Comparison of ENCODE assay signal across 22 cellular contexts in the genomic region with DNA sequence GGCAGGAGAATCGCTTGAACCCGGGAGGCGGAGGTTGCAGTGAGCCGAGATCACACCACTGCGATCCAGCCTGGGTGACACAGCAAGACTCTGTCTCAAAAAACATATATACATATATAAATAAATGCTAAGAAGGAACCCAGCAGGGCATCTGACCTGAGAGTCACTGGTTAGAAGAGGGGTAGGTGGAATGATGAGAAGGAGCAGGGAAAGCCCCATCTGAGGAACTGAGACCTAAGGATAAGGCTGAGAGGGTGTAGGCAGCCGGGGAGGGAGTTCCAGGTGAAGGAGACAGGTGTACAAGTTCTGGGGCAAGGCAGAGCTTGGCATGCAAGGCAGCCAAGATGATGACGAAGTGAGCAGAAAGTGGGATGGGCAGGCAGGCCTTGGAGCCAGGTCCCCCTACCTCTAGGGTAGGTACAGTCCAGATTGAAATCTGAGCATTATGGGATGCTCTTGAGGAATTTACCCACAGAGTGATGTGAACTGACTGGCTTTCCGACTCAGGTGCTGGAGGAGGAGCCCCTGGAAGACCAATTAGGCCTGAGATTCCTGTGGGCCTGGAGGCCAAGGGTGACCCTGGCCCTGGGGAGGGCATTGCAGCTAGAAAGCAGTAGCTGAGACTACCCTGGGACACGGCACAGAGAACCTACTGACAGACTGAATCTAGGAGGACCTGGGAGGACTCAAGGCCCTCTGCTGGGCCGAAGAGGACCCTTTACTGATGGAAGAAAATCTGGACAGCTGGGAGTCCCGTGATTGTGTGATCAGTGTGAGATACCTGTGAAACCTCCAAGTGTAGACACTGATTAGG. TPM values are rescaled to one million over a fixed set of nuclear protein-coding genes. Genes with fewer than 3 reads are reported as not detected.
DNase-seq lines count a peak whose midpoint lies in the region; ATAC-seq and TF ChIP-seq lines count a peak whose summit lies in the region.
"Had no signal": no experiment of that assay in that cellular context is flagged by ENCODE, and none has a peak within 500 bp of the region (broad histone marks: within the 10 kb centered on the region; RNA-seq: fewer than 3 reads in every experiment).

No MANE protein-coding gene starts in this region.

- H3K4me1 Mint-ChIP-seq in natural killer cell (peaks cover 0 to 8% of the 10 kb centered on the region in 2 donors), nephron progenitor cell (peaks cover 7% of the 10 kb centered on the region)
- H3K4me1 Mint-ChIP-seq in natural killer cell treated with Interleukin-12 subunit alpha and Interleukin-12 subunit beta and Interleukin-15 and Interleukin-18, amount 100 ng/mL, for 72 hours (ENCODE audit: low read depth in 2 of 2) = peaks cover 0 to 3% of the 10 kb centered on the region in 2 donors
- H3K4me1 Mint-ChIP-seq in activated T-helper 2 cell treated with anti-CD3 and anti-CD28 coated beads, Interferon-gamma antibody, Interleukin-2, Interleukin-4, amounts not matched to agents 10 μg/mL and 5 μg/mL and 100 μg/mL, durations not matched to agents 14 hours and 24 hours and 36 hours (ENCODE audit: low read depth) = peaks cover 35% of the 10 kb centered on the region

- DNase-seq in natural killer cell (no peak), nephron progenitor cell (no peak), left lobe of liver (ENCODE audit: low spot score) (no peak), NK-92 (lab: John Stamatoyannopoulos, UW; ENCODE audit: unreplicated experiment) (no peak)
- DNase-seq in natural killer cell treated with Interleukin-12 subunit alpha and Interleukin-12 subunit beta and Interleukin-15 and Interleukin-18, amount 100 ng/mL, for 72 hours (ENCODE audit: low spot score) = no peak
- no peak for DNase-seq in activated T-helper 2 cell treated with anti-CD3 and anti-CD28 coated beads, Interferon-gamma antibody, Interleukin-2, Interleukin-4, amounts not matched to agents 10 μg/mL and 5 μg/mL and 100 μg/mL, durations not matched to agents 14 hours and 24 hours and 36 hours (ENCODE audit: low spot score)
- DNase-seq: activated CD4-positive, alpha-beta T cell treated with anti-CD3 and anti-CD28 coated beads for 4 hours; activated CD8-positive, alpha-beta memory T cell treated with anti-CD3 and anti-CD28 coated beads, Interleukin-2, amount 50 U/mL, for 4 hours; activated gamma-delta T cell treated with Interleukin-2 at 50 U/mL for 16 hours; adrenal gland; brain microvascular endothelial cell; effector CD8-positive, alpha-beta T cell; foreskin keratinocyte; left colon; mesenchymal stem cell; NCI-H1048; NCI-H187 treated with DMSO at 0.1 percent for 48 hours; NCI-H526 treated with DMSO at 0.1 percent for 48 hours had no signal

- H3K9me3 Mint-ChIP-seq in natural killer cell (no peaks in the 10 kb centered on the region), nephron progenitor cell (peaks cover 3% of the 10 kb centered on the region)
- H3K9me3 Mint-ChIP-seq in natural killer cell treated with Interleukin-12 subunit alpha and Interleukin-12 subunit beta and Interleukin-15 and Interleukin-18, amount 100 ng/mL, for 72 hours = no peaks in the 10 kb centered on the region
- H3K9me3 Mint-ChIP-seq in activated T-helper 2 cell treated with anti-CD3 and anti-CD28 coated beads, Interferon-gamma antibody, Interleukin-2, Interleukin-4, amounts not matched to agents 10 μg/mL and 5 μg/mL and 100 μg/mL, durations not matched to agents 14 hours and 24 hours and 36 hours = no peaks in the 10 kb centered on the region
- H3K9me3 Mint-ChIP-seq: T-helper 1 cell treated with Interleukin-12 subunit alpha and Interleukin-12 subunit beta and Interleukin-4 antibody, amounts not matched to agents 30 μg/mL and 1 μg/mL, for 36 hours had no signal

- peak overlapping the region; percentile 14 to 68 for H3K27ac Mint-ChIP-seq in natural killer cell
- no peak overlapping the region for H3K27ac Mint-ChIP-seq in natural killer cell treated with Interleukin-12 subunit alpha and Interleukin-12 subunit beta and Interleukin-15 and Interleukin-18, amount 100 ng/mL, for 72 hours
- peak overlapping the region; percentile 75 for H3K27ac Mint-ChIP-seq in activated T-helper 2 cell treated with anti-CD3 and anti-CD28 coated beads, Interferon-gamma antibody, Interleukin-2, Interleukin-4, amounts not matched to agents 10 μg/mL and 5 μg/mL and 100 μg/mL, durations not matched to agents 14 hours and 24 hours and 36 hours
- H3K27ac Mint-ChIP-seq in nephron progenitor cell = peak overlapping the region; percentile 69

- H3K4me3 Mint-ChIP-seq in natural killer cell (no peak overlapping the region), nephron progenitor cell (no peak overlapping the region)
- no peak overlapping the region for H3K4me3 Mint-ChIP-seq in natural killer cell treated with Interleukin-12 subunit alpha and Interleukin-12 subunit beta and Interleukin-15 and Interleukin-18, amount 100 ng/mL, for 72 hours
- no peak overlapping the region for H3K4me3 Mint-ChIP-seq in activated T-helper 2 cell treated with anti-CD3 and anti-CD28 coated beads, Interferon-gamma antibody, Interleukin-2, Interleukin-4, amounts not matched to agents 10 μg/mL and 5 μg/mL and 100 μg/mL, durations not matched to agents 14 hours and 24 hours and 36 hours (ENCODE audit: low read depth)
- H3K4me3 Mint-ChIP-seq: T-helper 1 cell treated with Interleukin-12 subunit alpha and Interleukin-12 subunit beta and Interleukin-4 antibody, amounts not matched to agents 30 μg/mL and 1 μg/mL, for 36 hours had no signal

- intact Hi-C loops in natural killer cell (cut with micrococcal nuclease) = no loop called here
- intact Hi-C loops in activated T-helper 2 cell treated with anti-CD3 and anti-CD28 coated beads, Interferon-gamma antibody, Interleukin-2, Interleukin-4, amounts not matched to agents 10 μg/mL and 5 μg/mL and 100 μg/mL, durations not matched to agents 14 hours and 24 hours and 36 hours (cut with micrococcal nuclease) = no loop called here

- ATAC-seq in natural killer cell (no peak), GM21737 (IDR thresholded peaks at IDR 0.05; ENCODE audit: unreplicated experiment) (no peak), left lobe of liver (no peak)
- ATAC-seq in natural killer cell treated with Interleukin-12 subunit alpha and Interleukin-12 subunit beta and Interleukin-15 and Interleukin-18, amount 100 ng/mL, for 72 hours = no peak
- ATAC-seq: foreskin keratinocyte, left colon, pancreas, sciatic nerve had no signal

- H3K36me3 Mint-ChIP-seq in natural killer cell = no peaks in the 10 kb centered on the region
- no peaks in the 10 kb centered on the region for H3K36me3 Mint-ChIP-seq in natural killer cell treated with Interleukin-12 subunit alpha and Interleukin-12 subunit beta and Interleukin-15 and Interleukin-18, amount 100 ng/mL, for 72 hours
- peaks cover 47% of the 10 kb centered on the region for H3K36me3 Mint-ChIP-seq in activated T-helper 2 cell treated with anti-CD3 and anti-CD28 coated beads, Interferon-gamma antibody, Interleukin-2, Interleukin-4, amounts not matched to agents 10 μg/mL and 5 μg/mL and 100 μg/mL, durations not matched to agents 14 hours and 24 hours and 36 hours (ENCODE audit: low read depth)
- H3K36me3 Mint-ChIP-seq in nephron progenitor cell (ENCODE audit: low read depth) = peaks cover 34% of the 10 kb centered on the region

- TF ChIP-seq CTCF in natural killer cell (IDR thresholded peaks at IDR 0.05) = no peak
- no peak for TF ChIP-seq CTCF in nephron progenitor cell (IDR thresholded peaks at IDR 0.05)

- H3K27me3 Mint-ChIP-seq in natural killer cell (ENCODE audit: low read depth in 2 of 2) = no peaks in the 10 kb centered on the region
- no peaks in the 10 kb centered on the region for H3K27me3 Mint-ChIP-seq in natural killer cell treated with Interleukin-12 subunit alpha and Interleukin-12 subunit beta and Interleukin-15 and Interleukin-18, amount 100 ng/mL, for 72 hours
- H3K27me3 Mint-ChIP-seq in activated T-helper 2 cell treated with anti-CD3 and anti-CD28 coated beads, Interferon-gamma antibody, Interleukin-2, Interleukin-4, amounts not matched to agents 10 μg/mL and 5 μg/mL and 100 μg/mL, durations not matched to agents 14 hours and 24 hours and 36 hours (ENCODE audit: low read depth) = no peaks in the 10 kb centered on the region
- H3K27me3 Mint-ChIP-seq in nephron progenitor cell (ENCODE audit: low read depth, poor library complexity) = no peaks in the 10 kb centered on the region

RNA-seq across cellular contexts. Expression of a gene that starts 22.8 kb away (rescaled TPM):
- total RNA-seq in natural killer cell = 10 to 100 TPM; 26.5 to 53.0 (median 31.0) TPM
- 10 to 100 TPM; 15.9 to 21.0 TPM for total RNA-seq in natural killer cell treated with Interleukin-12 subunit alpha and Interleukin-12 subunit beta and Interleukin-15 and Interleukin-18, amount 100 ng/mL, for 72 hours
- 34.0 and 38.0 TPM in 2 replicates for total RNA-seq in activated T-helper 2 cell treated with anti-CD3 and anti-CD28 coated beads, Interferon-gamma antibody, Interleukin-2, Interleukin-4, amounts not matched to agents 10 μg/mL and 5 μg/mL and 100 μg/mL, durations not matched to agents 14 hours and 24 hours and 36 hours
- total RNA-seq in left lobe of liver = 13.3 TPM

RNA-seq across cellular contexts. Expression of a gene that starts 34.6 kb away (rescaled TPM):
- total RNA-seq in natural killer cell (100 to 1,000 TPM; 269 to 291 (median 270) TPM), left lobe of liver (26.2 TPM)
- total RNA-seq in natural killer cell treated with Interleukin-12 subunit alpha and Interleukin-12 subunit beta and Interleukin-15 and Interleukin-18, amount 100 ng/mL, for 72 hours = 100 to 1,000 TPM; 171 to 178 TPM
- 123 and 129 TPM in 2 replicates for total RNA-seq in activated T-helper 2 cell treated with anti-CD3 and anti-CD28 coated beads, Interferon-gamma antibody, Interleukin-2, Interleukin-4, amounts not matched to agents 10 μg/mL and 5 μg/mL and 100 μg/mL, durations not matched to agents 14 hours and 24 hours and 36 hours

RNA-seq across cellular contexts. Expression of a gene that starts 35.2 kb away (rescaled TPM):
- total RNA-seq in natural killer cell = 1 to 10 TPM; 1.8 to 3.5 (median 2.9) TPM
- under 1 TPM in 1 of 2 donors, not detected in 1; 0.48 TPM for total RNA-seq in natural killer cell treated with Interleukin-12 subunit alpha and Interleukin-12 subunit beta and Interleukin-15 and Interleukin-18, amount 100 ng/mL, for 72 hours
- total RNA-seq in activated T-helper 2 cell treated with anti-CD3 and anti-CD28 coated beads, Interferon-gamma antibody, Interleukin-2, Interleukin-4, amounts not matched to agents 10 μg/mL and 5 μg/mL and 100 μg/mL, durations not matched to agents 14 hours and 24 hours and 36 hours = 0.55 and 0.62 TPM in 2 replicates
- total RNA-seq in left lobe of liver = 2.2 TPM

Comparison
In these comparisons a context has a peak if more than half of its experiments do, and no peak if none do; other contexts are left out.
1. H3K27ac Mint-ChIP-seq: peak in natural killer cell (2 of 2), activated T-helper 2 cell treated with anti-CD3 and anti-CD28 coated beads, Interferon-gamma antibody, Interleukin-2, Interleukin-4, amounts not matched to agents 10 μg/mL and 5 μg/mL and 100 μg/mL, durations not matched to agents 14 hours and 24 hours and 36 hours (single experiment) and nephron progenitor cell (single experiment); none in natural killer cell treated with Interleukin-12 subunit alpha and Interleukin-12 subunit beta and Interleukin-15 and Interleukin-18, amount 100 ng/mL, for 72 hours (0 of 2).